In genomic region chr3:45319231-45320085, GRCh38 we compare ENCODE assay signal across 19 cellular contexts.
"Had no signal": no experiment of that assay in that cellular context is flagged by ENCODE, and none has a peak within 500 bp of the region (broad histone marks: within the 10 kb centered on the region; RNA-seq: fewer than 3 reads in every experiment).

No MANE protein-coding gene starts in this region.

- H3K4me1 ChIP-seq: foreskin keratinocyte, left lung, upper lobe of right lung had no signal

- H3K27ac Mint-ChIP-seq: activated CD4-positive, alpha-beta T cell treated with anti-CD3 and anti-CD28 coated beads, Interleukin-2, amount 10 ng/mL, durations not matched to agents 24 days and 14 days; activated naive CD4-positive, alpha-beta T cell treated with anti-CD3 and anti-CD28 coated beads, Interleukin-2, amount 50 U/mL, for 72 hours; mesothelial cell of epicardium; nephron; T-helper 1 cell treated with Interleukin-12 subunit alpha and Interleukin-12 subunit beta and Interleukin-4 antibody, amounts not matched to agents 30 μg/mL and 1 μg/mL, for 36 hours had no signal

- H3K4me1 Mint-ChIP-seq: activated CD4-positive, alpha-beta T cell treated with anti-CD3 and anti-CD28 coated beads, Interleukin-2, amount 10 ng/mL, durations not matched to agents 24 days and 14 days; mesothelial cell of epicardium had no signal

- H3K4me3 ChIP-seq: cardiac muscle cell, left lung, upper lobe of right lung had no signal

- H3K36me3 Mint-ChIP-seq: activated naive CD4-positive, alpha-beta T cell treated with anti-CD3 and anti-CD28 coated beads, Interleukin-2, amount 50 U/mL, for 72 hours; mesothelial cell of epicardium had no signal

- H3K27me3 ChIP-seq: cardiac muscle cell had no signal

- ATAC-seq: activated naive CD4-positive, alpha-beta T cell treated with anti-CD3 and anti-CD28 coated beads, Interleukin-2, amount 50 U/mL, for 72 hours; foreskin keratinocyte; left lung; upper lobe of right lung had no signal

- H3K27ac ChIP-seq: cardiac muscle cell, foreskin keratinocyte, left lung, upper lobe of right lung had no signal

- H3K9me3 ChIP-seq: left lung, upper lobe of right lung had no signal

- H3K4me3 Mint-ChIP-seq: activated CD4-positive, alpha-beta T cell treated with anti-CD3 and anti-CD28 coated beads, Interleukin-2, amount 10 ng/mL, durations not matched to agents 24 days and 14 days; mesothelial cell of epicardium; nephron; T-helper 1 cell treated with Interleukin-12 subunit alpha and Interleukin-12 subunit beta and Interleukin-4 antibody, amounts not matched to agents 30 μg/mL and 1 μg/mL, for 36 hours had no signal

- DNase-seq: activated CD4-positive, alpha-beta T cell treated with anti-CD3 and anti-CD28 coated beads, Interleukin-2, amount 10 ng/mL, durations not matched to agents 24 days and 14 days; activated gamma-delta T cell treated with Interleukin-2 at 50 U/mL for 16 hours; dermis blood vessel endothelial cell; foreskin keratinocyte; hypothalamus; kidney; left lung; nucleus accumbens; posterior cingulate gyrus; stimulated activated CD4-positive, alpha-beta T cell treated with anti-CD3 and anti-CD28 coated beads, Interleukin-12 subunit alpha, Interleukin-12 subunit beta, amount 100 ng/mL, for 4 hours; stimulated activated CD4-positive, alpha-beta T cell treated with anti-CD3 and anti-CD28 coated beads, Interleukin-1b, Interleukin-23, amount 100 ng/mL, for 48 hours; stimulated activated CD8-positive, alpha-beta memory T cell treated with anti-CD3 and anti-CD28 coated beads, Interleukin-4, amount 100 ng/mL, for 48 hours; stimulated activated naive CD4-positive, alpha-beta T cell; upper lobe of right lung had no signal

- H3K9me3 Mint-ChIP-seq: activated CD4-positive, alpha-beta T cell treated with anti-CD3 and anti-CD28 coated beads, Interleukin-2, amount 10 ng/mL, durations not matched to agents 24 days and 14 days; activated naive CD4-positive, alpha-beta T cell treated with anti-CD3 and anti-CD28 coated beads, Interleukin-2, amount 50 U/mL, for 72 hours; mesothelial cell of epicardium; nephron; T-helper 1 cell treated with Interleukin-12 subunit alpha and Interleukin-12 subunit beta and Interleukin-4 antibody, amounts not matched to agents 30 μg/mL and 1 μg/mL, for 36 hours had no signal

- H3K36me3 ChIP-seq: cardiac muscle cell, left lung, upper lobe of right lung had no signal
